In genomic region chr13:99859178-99860177, GRCh38 we compare ENCODE assay signal across 9 cellular contexts.
DNase-seq lines count a peak whose midpoint lies in the region; ATAC-seq and TF ChIP-seq lines count a peak whose summit lies in the region.
"Had no signal": no experiment of that assay in that cellular context is flagged by ENCODE, and none has a peak within 500 bp of the region (broad histone marks: within the 10 kb centered on the region; RNA-seq: fewer than 3 reads in every experiment).

No MANE protein-coding gene starts in this region.

- no peak overlapping the region for H2AFZ ChIP-seq in PC-3 (ENCODE audit: low read length)

- no peaks in the 10 kb centered on the region for H3K9me3 ChIP-seq in PC-3 (ENCODE audit: low read length)

- no peak overlapping the region for H3K4me2 ChIP-seq in PC-3 (ENCODE audit: low read length)

- H4K20me1 ChIP-seq in PC-3 (ENCODE audit: low read length): no peaks in the 10 kb centered on the region

- H3K9ac ChIP-seq in PC-3 (ENCODE audit: low read length): no peak overlapping the region

- BruUV-seq in PC-3 (replicated peaks; lab: Mats Ljungman, UMichigan): no TSS peak

- H3F3A ChIP-seq in PC-3 (ENCODE audit: low read length, unreplicated experiment): no peaks in the 10 kb centered on the region

- intact Hi-C loops in PC-3 (cut with micrococcal nuclease): no loop called here

- peaks cover 17% of the 10 kb centered on the region for H3K27me3 ChIP-seq in PC-3 (ENCODE audit: low read length)

- no peaks in the 10 kb centered on the region for H3K79me2 ChIP-seq in PC-3 (ENCODE audit: low read length)

- POLR2A ChIA-PET in PC-3 (lab: Charles Lee; ENCODE audit: unreplicated experiment): no interaction called here

- ATAC-seq in GM19035 (IDR thresholded peaks at IDR 0.05; ENCODE audit: unreplicated experiment) (peak; percentile 75), HG03039 (IDR thresholded peaks at IDR 0.05; ENCODE audit: unreplicated experiment) (peak; percentile 68), PC-3 (no peak), omental fat pad (ENCODE audit: low FRiP score) (no peak)

- no peak overlapping the region for H3K4me3 ChIP-seq in PC-3 (ENCODE audit: low read length)

- CTCF ChIA-PET in PC-3 (lab: Charles Lee): no interaction called here

- H3K27ac ChIP-seq in PC-3 (ENCODE audit: low read length): no peak overlapping the region

- peak; percentile 87 for DNase-seq in activated CD8-positive, alpha-beta memory T cell treated with anti-CD3 and anti-CD28 coated beads, Interleukin-2, amount 50 U/mL, for 48 hours
- DNase-seq in stimulated activated CD4-positive, alpha-beta T cell treated with anti-CD3 and anti-CD28 coated beads, Interleukin-4, amount 100 ng/mL, for 24 hours: peak; percentile 73
- no peak for DNase-seq in COR-L47 (lab: John Stamatoyannopoulos, UW)
- no peak for DNase-seq in PC-3
- no peak for DNase-seq in nucleus accumbens (lab: John Stamatoyannopoulos, UW)
- no peak for DNase-seq in omental fat pad (ENCODE audit: low spot score)
- DNase-seq: GOT3 had no signal

- no peaks in the 10 kb centered on the region for H3K36me3 ChIP-seq in PC-3 (ENCODE audit: low read depth, low read length)

- TF ChIP-seq CTCF in PC-3 (conservative IDR thresholded peaks at IDR 0.05; ENCODE audit: low read depth, low read length) (no peak), omental fat pad (IDR thresholded peaks at IDR 0.05) (no peak)

- no peaks in the 10 kb centered on the region for H3K9me2 ChIP-seq in PC-3 (replicated peaks; ENCODE audit: low read length)

- no peaks in the 10 kb centered on the region for H3K4me1 ChIP-seq in PC-3 (ENCODE audit: insufficient read depth, low read length)

Comparison
In these comparisons a context has a peak if more than half of its experiments do, and no peak if none do; other contexts are left out.
1. ATAC-seq: peak in GM19035 (single experiment) and HG03039 (single experiment); none in PC-3 (single experiment) and omental fat pad (single experiment).
2. DNase-seq: peak in activated CD8-positive, alpha-beta memory T cell treated with anti-CD3 and anti-CD28 coated beads, Interleukin-2, amount 50 U/mL, for 48 hours (single experiment) and stimulated activated CD4-positive, alpha-beta T cell treated with anti-CD3 and anti-CD28 coated beads, Interleukin-4, amount 100 ng/mL, for 24 hours (single experiment); none in COR-L47 (single experiment), PC-3 (single experiment), nucleus accumbens (0 of 56) and omental fat pad (single experiment).